20 cellular contexts compared by ENCODE assay signal in the genomic region with DNA sequence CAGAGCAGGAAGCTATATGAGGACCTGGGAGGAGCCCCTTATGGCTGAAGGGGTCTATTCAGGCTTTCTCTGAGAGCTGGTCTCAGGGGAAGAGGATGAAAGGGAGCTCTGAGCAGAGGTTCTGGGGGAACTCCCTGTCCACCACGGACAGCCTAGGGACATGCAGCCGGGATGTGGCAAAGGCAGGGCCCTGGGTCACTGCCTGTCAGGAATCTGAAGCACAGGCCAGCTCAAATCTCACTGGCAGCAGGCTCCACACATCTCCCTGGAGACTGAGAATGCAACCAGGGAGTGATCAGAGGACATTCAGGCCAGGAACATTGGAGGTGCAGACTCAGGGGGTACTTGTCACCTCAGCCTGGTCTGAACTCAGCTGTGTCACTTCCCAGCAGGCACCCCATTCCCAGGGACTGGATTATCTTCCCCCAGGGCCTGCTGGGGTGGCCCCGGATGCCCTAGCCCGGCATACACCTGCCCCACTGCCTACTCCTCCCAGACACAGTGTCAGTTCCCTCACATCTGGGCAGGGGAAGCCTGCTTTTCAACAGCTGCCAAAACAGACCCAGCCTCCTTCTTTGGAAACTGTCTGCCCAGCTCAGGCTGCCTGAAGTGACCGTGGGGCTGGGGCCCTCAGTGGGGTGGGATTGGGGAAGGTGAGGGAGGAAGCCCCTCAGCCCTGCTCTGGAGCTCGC. TPM values are rescaled to one million over a fixed set of nuclear protein-coding genes. Genes with fewer than 3 reads are reported as not detected.
A peak's percentile ranks its signal among the peaks of the same experiment; 100 is the strongest.
DNase-seq lines count a peak whose midpoint lies in the region; ATAC-seq and TF ChIP-seq lines count a peak whose summit lies in the region.
"Had no signal": no experiment of that assay in that cellular context is flagged by ENCODE, and none has a peak within 500 bp of the region (broad histone marks: within the 10 kb centered on the region; RNA-seq: fewer than 3 reads in every experiment).

No MANE protein-coding gene starts in this region.

- H3K4me1 ChIP-seq in Panc1 (ENCODE audit: control insufficient read depth, insufficient read depth, low read length): peaks cover 25% of the 10 kb centered on the region
- peaks cover 5% of the 10 kb centered on the region for H3K4me1 ChIP-seq in osteoblast (ENCODE audit: insufficient read depth, low read length)
- peaks cover 24% of the 10 kb centered on the region for H3K4me1 ChIP-seq in BE2C
- peaks cover 12% of the 10 kb centered on the region for H3K4me1 ChIP-seq in CD4-positive, alpha-beta memory T cell (ENCODE audit: insufficient read depth, low read length)

- peak; percentile 26 for DNase-seq in HK-2 (ENCODE audit: unreplicated experiment)
- DNase-seq in Panc1 (ENCODE audit: low read depth, low spot score): no peak
- DNase-seq in fibroblast of gingiva (ENCODE audit: low read depth): peak; percentile 61
- DNase-seq in osteoblast (ENCODE audit: insufficient read length, low spot score, missing footprints): peak; percentile 85
- no peak for DNase-seq in T-helper 9 cell
- DNase-seq in BE2C: no peak
- DNase-seq in stimulated activated CD4-positive, alpha-beta T cell treated with anti-CD3 and anti-CD28 coated beads, Interleukin-4, amount 100 ng/mL, for 24 hours: no peak
- no peak for DNase-seq in CD4-positive, alpha-beta memory T cell
- DNase-seq: C1 segment of cervical spinal cord; Karpas-422; naive thymus-derived CD4-positive, alpha-beta T cell; NCI-H1105 treated with DMSO at 0.1 percent for 48 hours; NK-92 treated with Interleukin-12 subunit alpha and Interleukin-12 subunit beta, amount 100 ng/mL, for 24 hours; SHP77 treated with DMSO at 0.1 percent for 48 hours; stimulated activated naive CD8-positive, alpha-beta T cell treated with anti-CD3 and anti-CD28 coated beads, Interleukin-15, amount 100 ng/mL, for 72 hours; upper lobe of right lung had no signal

- no peaks in the 10 kb centered on the region for H4K20me1 ChIP-seq in osteoblast (ENCODE audit: insufficient read depth, low read length)

- no peaks in the 10 kb centered on the region for H3K27me3 Mint-ChIP-seq in CD4-positive, alpha-beta memory T cell

- H3K27me3 ChIP-seq in Panc1 (ENCODE audit: control insufficient read depth, insufficient read depth, low read length) (no peaks in the 10 kb centered on the region), osteoblast (ENCODE audit: insufficient read depth, low read length) (peaks cover 8% of the 10 kb centered on the region), BE2C (no peaks in the 10 kb centered on the region)
- no peaks in the 10 kb centered on the region for H3K27me3 ChIP-seq in CD4-positive, alpha-beta memory T cell (ENCODE audit: insufficient read depth, low read length)
- H3K27me3 ChIP-seq: upper lobe of right lung had no signal

- POLR2A ChIA-PET in Panc1 (lab: Charles Lee): interaction anchor here (0.6 kb wide), 1 partner anchor 24 kb away, joined by 3 read pairs; no protein-coding TSS in a partner anchor
- POLR2A ChIA-PET in CD4-positive, alpha-beta memory T cell (lab: Charles Lee; ENCODE audit: partially characterized antibody): no interaction called here

- no peaks in the 10 kb centered on the region for H3K9me3 Mint-ChIP-seq in CD4-positive, alpha-beta memory T cell
- H3K9me3 Mint-ChIP-seq: activated T-helper 2 cell treated with anti-CD3 and anti-CD28 coated beads, Interferon-gamma antibody, Interleukin-2, Interleukin-4, amounts not matched to agents 10 μg/mL and 5 μg/mL and 100 μg/mL, durations not matched to agents 14 hours and 24 hours and 36 hours; naive thymus-derived CD4-positive, alpha-beta T cell; stimulated activated naive CD8-positive, alpha-beta T cell treated with anti-CD3 and anti-CD28 coated beads, Interleukin-15, amount 100 ng/mL, for 72 hours; T-helper 1 cell treated with Interleukin-12 subunit alpha and Interleukin-12 subunit beta and Interleukin-4 antibody, amounts not matched to agents 30 μg/mL and 1 μg/mL, for 36 hours had no signal

- intact Hi-C loops in Panc1 (cut with micrococcal nuclease; ENCODE audit: unreplicated experiment): no loop called here
- intact Hi-C loops in CD4-positive, alpha-beta memory T cell (cut with micrococcal nuclease): no loop called here

- peaks cover 2 to 12% (median 8%) of the 10 kb centered on the region in 4 donors for H3K4me1 Mint-ChIP-seq in CD4-positive, alpha-beta memory T cell

- H3K4me3 ChIP-seq in Panc1 (ENCODE audit: low read depth in 2 of 2, low read length in 2 of 2) (no peak overlapping the region), osteoblast (ENCODE audit: insufficient read depth, low read length) (no peak overlapping the region), BE2C (ENCODE audit: low read depth, low read length) (no peak overlapping the region)
- no peak overlapping the region for H3K4me3 ChIP-seq in CD4-positive, alpha-beta memory T cell (ENCODE audit: low read length in 2 of 2)
- H3K4me3 ChIP-seq: upper lobe of right lung had no signal

- H3K4me2 ChIP-seq in osteoblast (ENCODE audit: insufficient read depth, low read length): no peak overlapping the region

- H3K4me3 Mint-ChIP-seq in CD4-positive, alpha-beta memory T cell: no peak overlapping the region
- H3K4me3 Mint-ChIP-seq: naive thymus-derived CD4-positive, alpha-beta T cell; stimulated activated naive CD8-positive, alpha-beta T cell treated with anti-CD3 and anti-CD28 coated beads, Interleukin-15, amount 100 ng/mL, for 72 hours; T-helper 1 cell treated with Interleukin-12 subunit alpha and Interleukin-12 subunit beta and Interleukin-4 antibody, amounts not matched to agents 30 μg/mL and 1 μg/mL, for 36 hours had no signal

- H3K9me3 ChIP-seq in Panc1 (ENCODE audit: control insufficient read depth, insufficient read depth, low read depth, low read length): no peaks in the 10 kb centered on the region
- H3K9me3 ChIP-seq in osteoblast (ENCODE audit: low read depth, low read length): no peaks in the 10 kb centered on the region
- H3K9me3 ChIP-seq in BE2C: no peaks in the 10 kb centered on the region
- H3K9me3 ChIP-seq in CD4-positive, alpha-beta memory T cell (ENCODE audit: control insufficient read depth in 1 of 2, low read length in 2 of 2): no peaks in the 10 kb centered on the region
- H3K9me3 ChIP-seq: upper lobe of right lung had no signal

- peak; percentile 52 for ATAC-seq in Panc1
- ATAC-seq: activated CD4-positive, CD25-positive, alpha-beta regulatory T cell treated with anti-CD3 and anti-CD28 coated beads, Interleukin-2, amount 50 U/mL, for 24 hours; naive thymus-derived CD4-positive, alpha-beta T cell; stimulated activated naive CD8-positive, alpha-beta T cell treated with anti-CD3 and anti-CD28 coated beads, Interleukin-15, amount 100 ng/mL, for 72 hours; upper lobe of right lung had no signal

- CTCF ChIA-PET in Panc1 (lab: Charles Lee): interaction anchor here (0.6 to 1.2 kb wide), 3 partner anchors 14 to 138 kb away, joined by 3 to 9 read pairs (median 4); no protein-coding TSS in a partner anchor
- CTCF ChIA-PET in CD4-positive, alpha-beta memory T cell (lab: Charles Lee; ENCODE audit: partially characterized antibody): no interaction called here

- H3K27ac Mint-ChIP-seq in CD4-positive, alpha-beta memory T cell: no peak overlapping the region
- H3K27ac Mint-ChIP-seq: activated T-helper 2 cell treated with anti-CD3 and anti-CD28 coated beads, Interferon-gamma antibody, Interleukin-2, Interleukin-4, amounts not matched to agents 10 μg/mL and 5 μg/mL and 100 μg/mL, durations not matched to agents 14 hours and 24 hours and 36 hours; stimulated activated naive CD8-positive, alpha-beta T cell treated with anti-CD3 and anti-CD28 coated beads, Interleukin-15, amount 100 ng/mL, for 72 hours; T-helper 1 cell treated with Interleukin-12 subunit alpha and Interleukin-12 subunit beta and Interleukin-4 antibody, amounts not matched to agents 30 μg/mL and 1 μg/mL, for 36 hours had no signal

- TF ChIP-seq CTCF in Panc1 (IDR thresholded peaks at IDR 0.05) (no peak), osteoblast (IDR thresholded peaks at IDR 0.05; ENCODE audit: extremely low read depth, low read depth, low read length) (no peak), BE2C (IDR thresholded peaks at IDR 0.05; ENCODE audit: low read depth, low read length) (no peak)

- H3K36me3 ChIP-seq in Panc1 (ENCODE audit: control insufficient read depth, insufficient read depth, low read length) (no peaks in the 10 kb centered on the region), osteoblast (ENCODE audit: insufficient read depth, low read length) (no peaks in the 10 kb centered on the region), BE2C (no peaks in the 10 kb centered on the region)
- H3K36me3 ChIP-seq in CD4-positive, alpha-beta memory T cell (ENCODE audit: insufficient read depth, low read length): no peaks in the 10 kb centered on the region
- H3K36me3 ChIP-seq: upper lobe of right lung had no signal

- in situ Hi-C loops in Panc1 (cut with HindIII; ENCODE audit: low pct_unique_long_range_greater_than_20kb, low sequenced_read_pairs): no loop called here

- H3K27ac ChIP-seq in Panc1 (ENCODE audit: low read length) (no peak overlapping the region), osteoblast (ENCODE audit: low read depth, low read length) (no peak overlapping the region)
- no peak overlapping the region for H3K27ac ChIP-seq in CD4-positive, alpha-beta memory T cell (ENCODE audit: low read depth, low read length)
- H3K27ac ChIP-seq: upper lobe of right lung had no signal

- H2AFZ ChIP-seq in osteoblast (ENCODE audit: low read length): no peak overlapping the region

- no peaks in the 10 kb centered on the region for H3K79me2 ChIP-seq in osteoblast (ENCODE audit: insufficient read depth, low read length)

- no peaks in the 10 kb centered on the region for H3K36me3 Mint-ChIP-seq in CD4-positive, alpha-beta memory T cell
- H3K36me3 Mint-ChIP-seq: naive thymus-derived CD4-positive, alpha-beta T cell had no signal

- BruUV-seq in Panc1 (replicated peaks; lab: Mats Ljungman, UMichigan): no TSS peak

RNA-seq across cellular contexts. Expression of a gene that starts 18.3 kb away (rescaled TPM):
- total RNA-seq in Panc1 (2021; ENCODE audit: unreplicated experiment) (69.6 TPM), osteoblast (5.1 and 16.5 TPM in 2 replicates)
- polyA plus RNA-seq in Panc1 (2012; ENCODE audit: insufficient read length): 104 TPM
- 43.3 TPM for polyA plus RNA-seq in BE2C (2012; ENCODE audit: insufficient read depth, insufficient read length, low read depth)
- not detected for total RNA-seq in CD4-positive, alpha-beta memory T cell
- polyA plus RNA-seq in CD4-positive, alpha-beta memory T cell: not detected
- polyA plus RNA-seq: naive thymus-derived CD4-positive, alpha-beta T cell had no signal

RNA-seq across cellular contexts. Expression of a gene that starts 48.1 kb away (rescaled TPM):
- total RNA-seq in Panc1 (2021; ENCODE audit: unreplicated experiment): 86.6 TPM
- polyA plus RNA-seq in Panc1 (2012; ENCODE audit: insufficient read length): 87.8 TPM
- total RNA-seq in osteoblast: 148 and 150 TPM in 2 replicates
- polyA plus RNA-seq in BE2C (2012; ENCODE audit: insufficient read depth, insufficient read length, low read depth): 79.7 TPM
- total RNA-seq in CD4-positive, alpha-beta memory T cell: 100 to 1,000 TPM; 377 to 385 TPM
- 10 to 100 TPM; 16.7 to 47.9 TPM for polyA plus RNA-seq in CD4-positive, alpha-beta memory T cell

RNA-seq across cellular contexts. Expression of a gene that starts 54.5 kb away (rescaled TPM):
- not detected for total RNA-seq in Panc1 (2021; ENCODE audit: unreplicated experiment)
- polyA plus RNA-seq in Panc1 (2012; ENCODE audit: insufficient read length): not detected
- not detected in 2 replicates for total RNA-seq in osteoblast
- not detected for polyA plus RNA-seq in BE2C (2012; ENCODE audit: insufficient read depth, insufficient read length, low read depth)
- not detected for total RNA-seq in CD4-positive, alpha-beta memory T cell
- not detected for polyA plus RNA-seq in CD4-positive, alpha-beta memory T cell
- total RNA-seq: activated T-helper 2 cell treated with anti-CD3 and anti-CD28 coated beads, Interferon-gamma antibody, Interleukin-2, Interleukin-4, amounts not matched to agents 10 μg/mL and 5 μg/mL and 100 μg/mL, durations not matched to agents 14 hours and 24 hours and 36 hours; H4; upper lobe of right lung had no signal
- polyA plus RNA-seq: naive thymus-derived CD4-positive, alpha-beta T cell had no signal

Comparison
In these comparisons a context has a peak if more than half of its experiments do, and no peak if none do; other contexts are left out.
1. DNase-seq: peak in HK-2 (single experiment), fibroblast of gingiva (single experiment) and osteoblast (single experiment); none in Panc1 (single experiment), T-helper 9 cell (single experiment), BE2C (single experiment), stimulated activated CD4-positive, alpha-beta T cell treated with anti-CD3 and anti-CD28 coated beads, Interleukin-4, amount 100 ng/mL, for 24 hours (single experiment) and CD4-positive, alpha-beta memory T cell (0 of 5).